In the genomic region with DNA sequence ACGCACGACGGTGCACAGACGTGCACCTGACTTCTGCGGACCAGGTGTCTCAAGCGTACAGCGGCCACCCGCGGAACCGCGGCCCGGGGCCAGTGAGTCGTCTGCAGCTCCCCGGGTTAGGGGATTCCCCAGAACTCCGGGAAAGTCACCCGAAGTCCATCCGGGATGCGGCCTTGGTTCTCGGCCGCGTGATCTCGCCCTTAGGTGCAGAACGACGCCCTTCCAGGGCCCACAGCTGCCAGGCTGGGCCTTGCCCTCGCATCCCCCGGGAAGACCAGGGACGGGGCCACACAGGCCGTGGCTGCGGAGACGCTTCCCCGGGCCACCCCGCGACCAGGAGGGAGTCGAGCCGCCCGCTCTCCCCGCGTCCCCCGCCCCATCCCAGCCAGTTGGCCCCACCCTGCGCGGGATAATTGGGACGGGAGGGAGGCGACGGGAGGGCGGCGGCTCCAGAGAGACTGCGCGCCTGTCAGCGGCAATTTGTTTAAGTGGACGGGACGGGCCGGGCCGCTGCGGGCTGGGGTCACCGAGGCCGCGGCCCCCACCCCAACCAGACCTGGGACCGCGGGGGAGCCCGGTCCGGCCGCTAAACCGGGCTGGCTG, we compare ENCODE assay signal across 11 cellular contexts. TPM values are rescaled to one million over a fixed set of nuclear protein-coding genes. Genes with fewer than 3 reads are reported as not detected.
DNase-seq lines count a peak whose midpoint lies in the region; ATAC-seq, FAIRE-seq and TF ChIP-seq lines count a peak whose summit lies in the region.
"Had no signal": no experiment of that assay in that cellular context is flagged by ENCODE, and none has a peak within 500 bp of the region (broad histone marks: within the 10 kb centered on the region; RNA-seq: fewer than 3 reads in every experiment).

No MANE protein-coding gene starts in this region.

- H3K18ac ChIP-seq in H1 (ENCODE audit: extremely low read depth, low read length): peak overlapping the region; percentile 83

- no peak overlapping the region for H3K56ac ChIP-seq in H1 (replicated peaks; ENCODE audit: insufficient read length, low read depth, low read length)

- WGBS in H1 (ENCODE audit: extremely low coverage in 1 of 2, insufficient coverage in 1 of 2, insufficient read length in 1 of 2, insufficient replicate concordance in 2 of 2, low coverage in 1 of 2, low lambda C conversion rate in 2 of 2, missing lambda C conversion rate in 1 of 2), 2 experiments: 6% methylated on average over 27 of the region's 63 CpGs; no CpG with 5 or more reads in 1 of the 2 experiments
- no CpG with 5 or more reads among the region's 63 CpGs for WGBS in suprapubic skin

- peaks cover 18 to 34% of the 10 kb centered on the region in 2 experiments for H4K20me1 ChIP-seq in H1 (replicated peaks in 1 of 2; ENCODE audit: control insufficient read depth in 1 of 2, insufficient read depth in 2 of 2, low read length in 2 of 2)

- H3K23ac ChIP-seq in H1 (ENCODE audit: insufficient read length): no peak overlapping the region

- H2BK20ac ChIP-seq in H1 (ENCODE audit: low read length): no peak overlapping the region

- H3K27ac Mint-ChIP-seq in IgD-negative memory B cell (peak overlapping the region; percentile 67 to 92 (median 90)), mesothelial cell of epicardium (peak overlapping the region; percentile 89), HFFc6 (no peak overlapping the region)

- H3K23me2 ChIP-seq in H1 (ENCODE audit: low read depth, low read length): no peaks in the 10 kb centered on the region; the same call in 1 of the 2 replicates

- H3K36me3 Mint-ChIP-seq in IgD-negative memory B cell (peaks cover 4% of the 10 kb centered on the region), mesothelial cell of epicardium (peaks cover 13% of the 10 kb centered on the region), HFFc6 (ENCODE audit: low read depth) (peaks cover 10% of the 10 kb centered on the region)

- no peak overlapping the region for H2BK120ac ChIP-seq in H1 (replicated peaks; ENCODE audit: low read depth, low read length)

- H4K5ac ChIP-seq in H1 (ENCODE audit: insufficient read length, low read depth, low read length): no peak overlapping the region

- TF ChIP-seq POLR2A in H1 (IDR thresholded peaks at IDR 0.05; ENCODE audit: control extremely low read depth in 1 of 2, low read depth in 2 of 2, low read length in 2 of 2) (no peak), suprapubic skin (IDR thresholded peaks at IDR 0.05) (no peak)

- H3K4me1 ChIP-seq in H1 (replicated peaks in 1 of 4; ENCODE audit: control insufficient read depth in 3 of 4, insufficient read depth in 4 of 4, low read length in 3 of 4) (peaks cover 0 to 24% (median 13%) of the 10 kb centered on the region in 4 experiments; a peak in 5 of 7 replicates), suprapubic skin (peaks cover 49% of the 10 kb centered on the region)

- H3K27me3 ChIP-seq in H1 (replicated peaks in 1 of 4; ENCODE audit: control insufficient read depth in 3 of 4, extremely low read depth in 1 of 4, insufficient read depth in 3 of 4, low read length in 3 of 4) (peaks cover 72 to 84% (median 83%) of the 10 kb centered on the region in 4 experiments), suprapubic skin (peaks cover 53% of the 10 kb centered on the region)

- peak overlapping the region; percentile 74 for H4K91ac ChIP-seq in H1 (replicated peaks; ENCODE audit: insufficient read length, low read length)

- peaks cover 0 to 10% (median 0%) of the 10 kb centered on the region in 4 experiments; a peak in 1 of 8 replicates for H3K36me3 ChIP-seq in H1 (ENCODE audit: control insufficient read depth in 2 of 4, insufficient read depth in 4 of 4, low read length in 3 of 4)
- no peaks in the 10 kb centered on the region for H3K36me3 ChIP-seq in suprapubic skin

- H3K27me3 Mint-ChIP-seq in IgD-negative memory B cell (peaks cover 31% of the 10 kb centered on the region), mesothelial cell of epicardium (ENCODE audit: low read depth) (no peaks in the 10 kb centered on the region), HFFc6 (ENCODE audit: insufficient read depth) (peaks cover 2% of the 10 kb centered on the region)

- H3K79me1 ChIP-seq in H1 (ENCODE audit: low read depth, low read length): no peaks in the 10 kb centered on the region

- CTCF ChIA-PET in H1 (lab: Charles Lee; ENCODE audit: partially characterized antibody): interaction anchor here (1.1 to 3.3 kb wide), 5 partner anchors 11 to 424 kb away, joined by 3 to 31 read pairs (median 3); no protein-coding TSS in a partner anchor

- TF ChIP-seq RAD21 in H1 (IDR thresholded peaks at IDR 0.05 in 1 of 2, conservative IDR thresholded peaks at IDR 0.05 in 1 of 2; ENCODE audit: low read depth in 2 of 2, low read length in 2 of 2): no peak

- POLR2A ChIA-PET in H1 (lab: Charles Lee; ENCODE audit: partially characterized antibody): interaction anchor here (1.0 to 2.1 kb wide), 3 partner anchors 9 to 64 kb away, joined by 3 to 4 read pairs (median 3); no protein-coding TSS in a partner anchor

- H3K9me3 ChIP-seq in H1 (ENCODE audit: insufficient read depth in 2 of 2, low read depth in 1 of 2, low read length in 1 of 2) (no peaks in the 10 kb centered on the region), suprapubic skin (no peaks in the 10 kb centered on the region)

- peak overlapping the region; percentile 57; the same call in 1 of the 2 replicates for H4K8ac ChIP-seq in H1 (ENCODE audit: extremely low read depth, insufficient read depth, low read length)

- H3K27ac ChIP-seq in H1 (ENCODE audit: low read depth, low read length) (no peak overlapping the region), suprapubic skin (peak overlapping the region; percentile 67)

- FAIRE-seq in H1 (lab: Jason Lieb, UNC): no peak

- TF ChIP-seq CTCF in H1 (IDR thresholded peaks at IDR 0.05; ENCODE audit: control extremely low read depth in 1 of 3, insufficient read depth in 1 of 3, low read depth in 1 of 3, low read length in 3 of 3): no peak
- no peak for TF ChIP-seq CTCF in mesothelial cell of epicardium (IDR thresholded peaks at IDR 0.05; ENCODE audit: unreplicated experiment)
- TF ChIP-seq CTCF in suprapubic skin (IDR thresholded peaks at IDR 0.05): no peak
- no peak for TF ChIP-seq CTCF in HFFc6 (IDR thresholded peaks at IDR 0.05)

- H2AFZ ChIP-seq in H1 (ENCODE audit: low read length): no peak overlapping the region

- peak in 1 of 2 experiments; percentile 61 for DNase-seq in H1 (ENCODE audit: low read depth in 1 of 2, low spot score in 2 of 2)
- peak in 1 of 2 experiments; percentile 54 for DNase-seq in mesothelial cell of epicardium (ENCODE audit: low spot score in 2 of 2, unreplicated experiment in 2 of 2)
- no peak for DNase-seq in suprapubic skin (ENCODE audit: low spot score in 2 of 2)
- no peak for DNase-seq in cerebellar nuclear complex (lab: John Stamatoyannopoulos, UW)
- DNase-seq in ureter (ENCODE audit: low spot score): no peak
- no peak for DNase-seq in HFFc6
- DNase-seq: COR-L47, NCI-H1105 had no signal

- ATAC-seq in GM19467 (IDR thresholded peaks at IDR 0.05; ENCODE audit: unreplicated experiment): no peak
- ATAC-seq: sciatic nerve had no signal

- no peak overlapping the region for H3K4ac ChIP-seq in H1 (replicated peaks; ENCODE audit: insufficient read length, low read depth, low read length)

- H3K9me3 Mint-ChIP-seq in IgD-negative memory B cell (peaks cover 0 to 3% (median 0%) of the 10 kb centered on the region in 3 donors), mesothelial cell of epicardium (no peaks in the 10 kb centered on the region), HFFc6 (no peaks in the 10 kb centered on the region)

- H2BK5ac ChIP-seq in H1 (ENCODE audit: low read depth, low read length): no peak overlapping the region

- H3K14ac ChIP-seq in H1 (ENCODE audit: insufficient read length): no peak overlapping the region

- H3K4me2 ChIP-seq in H1 (ENCODE audit: insufficient read depth in 1 of 2, low read depth in 2 of 2, low read length in 2 of 2): peak overlapping the region; percentile 65 to 71

- peaks cover 3 to 9% (median 6%) of the 10 kb centered on the region in 3 donors for H3K4me1 Mint-ChIP-seq in IgD-negative memory B cell
- H3K4me1 Mint-ChIP-seq in mesothelial cell of epicardium: peaks cover 49% of the 10 kb centered on the region
- peaks cover 32% of the 10 kb centered on the region for H3K4me1 Mint-ChIP-seq in HFFc6 (ENCODE audit: low read depth)

- no peak overlapping the region for H2AK5ac ChIP-seq in H1 (ENCODE audit: low read depth, low read length)

- H3K4me3 Mint-ChIP-seq in IgD-negative memory B cell (peak overlapping the region in 1 of 4 donors; percentile 6), mesothelial cell of epicardium (peak overlapping the region; percentile 69), HFFc6 (no peak overlapping the region)

- no peak overlapping the region for H2BK12ac ChIP-seq in H1 (ENCODE audit: low read depth, low read length)

- H3K79me2 ChIP-seq in H1 (ENCODE audit: control insufficient read depth in 1 of 2, insufficient read depth in 2 of 2, low read length in 2 of 2): no peaks in the 10 kb centered on the region

- no peak overlapping the region for H2BK15ac ChIP-seq in H1 (ENCODE audit: low read length)

- TF ChIP-seq EP300 in H1 (IDR thresholded peaks at IDR 0.05; ENCODE audit: borderline replicate concordance in 1 of 2, low read depth in 2 of 2, low read length in 2 of 2) (no peak), suprapubic skin (IDR thresholded peaks at IDR 0.05) (no peak)

- no peak overlapping the region for H3K9ac ChIP-seq in H1 (replicated peaks in 1 of 4; ENCODE audit: extremely low read depth in 1 of 4, low read depth in 3 of 4, low read length in 3 of 4)

- H3K4me3 ChIP-seq in H1 (ENCODE audit: extremely low read depth in 1 of 4, insufficient read depth in 2 of 4, low read depth in 3 of 4, low read length in 4 of 4): peak overlapping the region in 3 of 4 experiments; percentile 27 to 51 (median 34); a peak in 6 of 8 replicates
- H3K4me3 ChIP-seq in suprapubic skin: peak overlapping the region; percentile 64

RNA-seq across cellular contexts. Expression of a gene that starts 3.6 kb away (rescaled TPM):
- not detected for polyA plus RNA-seq in IgD-negative memory B cell
- not detected in 2 replicates for total RNA-seq in H1 (2021; fragmentation: NEBNext Ultra II Directional; extraction: Animal tissue kit (Norgen Biotek cat#: 25700))
- 0.02 TPM in 1 of 2 replicates, not detected in the other for polyA plus RNA-seq in H1 (2011; rRNA removed)
- not detected for polyA plus RNA-seq in H1 (2011; cell fraction: cytosol; rRNA removed)
- not detected for polyA plus RNA-seq in H1 (2011; cell fraction: nucleus; rRNA removed)
- polyA plus RNA-seq in H1 (2012, experiment 1 of 2): 0.09 TPM in 1 of 4 replicates, not detected in the others
- polyA plus RNA-seq in H1 (2012, experiment 2 of 2): not detected
- not detected for polyA plus RNA-seq in H1 (2013, experiment 1 of 2)
- polyA plus RNA-seq in H1 (2013, experiment 2 of 2): not detected
- polyA minus RNA-seq in H1 (2011; rRNA and poly(A)+ RNA removed): not detected in 2 replicates
- polyA minus RNA-seq in H1 (2011; cell fraction: cytosol; rRNA and poly(A)+ RNA removed): not detected
- not detected for polyA minus RNA-seq in H1 (2011; cell fraction: nucleus; rRNA and poly(A)+ RNA removed)
- total RNA-seq in mesothelial cell of epicardium: 164 to 176 TPM (median 173 TPM) in 3 replicates
- total RNA-seq in suprapubic skin: 1 to 10 TPM; 2.2 to 3.1 (median 2.8) TPM
- 266 TPM for total RNA-seq in ureter
- total RNA-seq in HFFc6 (2021; fragmentation: NEBNext Ultra II Directional; extraction: Animal tissue kit (Norgen Biotek cat#: 25700)): 10 to 100 TPM; 42.3 to 71.4 (median 67.3) TPM

RNA-seq across cellular contexts. Expression of a gene that starts 56.1 kb away (rescaled TPM):
- polyA plus RNA-seq in IgD-negative memory B cell (not detected), H1 (2011; rRNA removed) (0.02 TPM in 1 of 2 replicates, not detected in the other)
- total RNA-seq in H1 (2021; fragmentation: NEBNext Ultra II Directional; extraction: Animal tissue kit (Norgen Biotek cat#: 25700)): not detected in 2 replicates
- not detected for polyA plus RNA-seq in H1 (2011; cell fraction: cytosol; rRNA removed)
- not detected for polyA plus RNA-seq in H1 (2011; cell fraction: nucleus; rRNA removed)
- polyA plus RNA-seq in H1 (2012, experiment 1 of 2): 0.15 to 0.34 TPM in 2 of 4 replicates, not detected in the others
- polyA plus RNA-seq in H1 (2012, experiment 2 of 2): 0.04 TPM
- polyA plus RNA-seq in H1 (2013, experiment 1 of 2): not detected
- polyA plus RNA-seq in H1 (2013, experiment 2 of 2): 0.02 TPM
- not detected in 2 replicates for polyA minus RNA-seq in H1 (2011; rRNA and poly(A)+ RNA removed)
- not detected for polyA minus RNA-seq in H1 (2011; cell fraction: cytosol; rRNA and poly(A)+ RNA removed)
- polyA minus RNA-seq in H1 (2011; cell fraction: nucleus; rRNA and poly(A)+ RNA removed): not detected
- total RNA-seq in mesothelial cell of epicardium (51.9 to 56.6 TPM (median 54.2 TPM) in 3 replicates), suprapubic skin (under 1 TPM in 2 of 4 donors, not detected in 2; 0.30 to 0.56 TPM), ureter (not detected)
- total RNA-seq in HFFc6 (2021; fragmentation: NEBNext Ultra II Directional; extraction: Animal tissue kit (Norgen Biotek cat#: 25700)): under 1 TPM in 3 of 6 experiments, not detected in 3; 0.11 to 0.26 (median 0.18) TPM
- total RNA-seq: sciatic nerve had no signal

Comparison
In these comparisons a context has a peak if more than half of its experiments do, and no peak if none do; other contexts are left out.
1. RNA of a gene that starts 3.6 kb away (total RNA-seq): 266 TPM in ureter (single experiment), 164 to 176 TPM in mesothelial cell of epicardium and 42.3 to 71.4 TPM in HFFc6; 2.2 to 3.1 TPM in suprapubic skin and not detected in H1; every median in the first group is over 10 times any median in the second.
2. RNA of a gene that starts 56.1 kb away (total RNA-seq): 51.9 to 56.6 TPM in mesothelial cell of epicardium; 0.30 to 0.56 TPM in suprapubic skin, not detected in ureter (single experiment), not detected in H1 and 0.11 to 0.26 TPM in HFFc6; every median in the first group is over 10 times any median in the second.